In the genomic region with DNA sequence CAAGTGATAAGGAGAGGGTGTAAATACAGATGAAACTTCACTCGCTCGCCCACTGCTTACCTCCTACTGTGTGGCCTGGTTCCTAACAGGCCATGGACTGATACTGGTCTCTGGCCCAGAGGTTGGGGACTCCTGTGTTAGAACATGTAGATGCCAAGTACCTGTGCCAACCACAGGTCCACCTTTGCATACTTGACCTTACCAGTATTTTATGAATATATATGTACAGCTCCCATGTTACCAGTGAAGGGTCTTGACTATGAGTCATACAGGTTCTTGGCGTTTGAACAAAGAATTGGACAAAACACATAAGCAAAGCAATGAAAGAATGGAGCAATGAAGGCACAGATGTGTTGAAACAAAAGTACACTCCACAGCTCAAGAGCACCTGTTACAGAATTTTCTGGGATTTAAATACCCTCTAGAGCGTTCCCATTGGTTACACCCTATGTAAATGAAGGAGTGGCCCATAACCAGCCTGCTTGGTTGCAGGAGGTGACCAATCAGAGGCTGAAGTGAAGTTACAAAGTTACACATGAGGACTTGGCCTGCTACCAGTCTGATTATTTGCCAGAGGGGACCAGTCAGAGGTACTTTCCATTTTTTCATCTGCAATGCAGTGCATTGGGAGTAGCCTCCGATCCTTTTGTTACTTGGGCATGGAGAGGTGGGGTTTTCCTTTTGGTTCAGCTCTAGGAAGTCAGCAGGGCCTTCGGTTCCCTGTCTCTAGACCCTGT, we compare ENCODE assay signal across 1 cellular context.
TF ChIP-seq lines count a peak whose summit lies in the region.

No MANE protein-coding gene starts in this region.

TF ChIP-seq in H1, 55 proteins besides CTCF, POLR2A, EP300 and RAD21:
- TF ChIP-seq SIRT6 (IDR thresholded peaks at IDR 0.05; ENCODE audit: low read length) (no peak), NANOG (IDR thresholded peaks at IDR 0.05; ENCODE audit: insufficient read depth, low read depth, low read length, poor library complexity, severe bottlenecking) (no peak)
